In genomic region chr6:134748484-134748883, GRCh38 we compare ENCODE assay signal across 8 cellular contexts.
"Had no signal": no experiment of that assay in that cellular context is flagged by ENCODE, and none has a peak within 500 bp of the region (broad histone marks: within the 10 kb centered on the region; RNA-seq: fewer than 3 reads in every experiment).

No MANE protein-coding gene starts in this region.

- FAIRE-seq: G401.6, GM12878, GM12891, GM12892, GM18507, GM19239 had no signal

- H3K4me3 ChIP-seq: GM12878 had no signal

- DNase-seq: GDM1, GF-D8 had no signal

- ATAC-seq: GM12878 had no signal
